In the genomic region with DNA sequence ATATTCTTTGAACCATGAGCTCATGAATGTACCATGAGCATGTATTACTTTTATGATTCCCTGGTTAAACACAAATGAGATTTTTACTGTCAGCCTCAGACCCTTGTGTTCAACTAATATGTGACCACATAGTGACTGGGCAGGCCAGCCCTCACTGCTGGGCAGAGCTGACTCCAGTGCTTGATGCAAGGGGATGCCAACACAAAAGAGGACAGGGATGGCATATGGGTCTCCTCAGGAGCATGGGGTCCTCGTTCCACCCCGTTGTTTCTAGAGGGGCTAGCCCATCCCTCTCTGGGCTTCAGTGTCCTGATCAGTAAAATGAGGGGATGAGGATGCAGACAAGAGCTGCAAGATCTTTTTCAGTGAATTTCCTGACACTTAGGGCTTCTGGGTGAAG, we compare ENCODE assay signal across 17 cellular contexts.
"Had no signal": no experiment of that assay in that cellular context is flagged by ENCODE, and none has a peak within 500 bp of the region (broad histone marks: within the 10 kb centered on the region; RNA-seq: fewer than 3 reads in every experiment).

No MANE protein-coding gene starts in this region.

- H3K27me3 Mint-ChIP-seq: activated CD4-positive, alpha-beta memory T cell treated with anti-CD3 and anti-CD28 coated beads for 36 hours; activated CD8-positive, alpha-beta memory T cell treated with anti-CD3 and anti-CD28 coated beads, Interleukin-2, amount 10 ng/mL, durations not matched to agents 7 days and 5 days; activated naive CD4-positive, alpha-beta T cell treated with anti-CD3 and anti-CD28 coated beads, Interleukin-2, amount 50 U/mL, for 24 hours; dendritic cell treated with granulocyte-macrophage colony-stimulating factor and Interleukin-4, amounts not matched to agents 40 ng/mL and 50 ng/mL, for 4 days; stimulated activated memory B cell treated with anti-CD40 and anti-IgM and Interleukin-4, amounts not matched to agents 10 μg/mL and 1 μg/mL and 100 μg/mL, for 72 hours had no signal

- H3K27me3 ChIP-seq: body of pancreas, foreskin keratinocyte, thyroid gland, vagina had no signal

- H3K4me3 ChIP-seq: body of pancreas, thyroid gland, vagina had no signal

- H3K4me3 Mint-ChIP-seq: activated CD4-positive, alpha-beta memory T cell treated with anti-CD3 and anti-CD28 coated beads for 36 hours; activated CD8-positive, alpha-beta memory T cell treated with anti-CD3 and anti-CD28 coated beads, Interleukin-2, amount 10 ng/mL, durations not matched to agents 7 days and 5 days; activated naive CD4-positive, alpha-beta T cell treated with anti-CD3 and anti-CD28 coated beads, Interleukin-2, amount 50 U/mL, for 24 hours; dendritic cell treated with granulocyte-macrophage colony-stimulating factor and Interleukin-4, amounts not matched to agents 40 ng/mL and 50 ng/mL, for 4 days; stimulated activated memory B cell treated with anti-CD40 and anti-IgM and Interleukin-4, amounts not matched to agents 10 μg/mL and 1 μg/mL and 100 μg/mL, for 72 hours had no signal

- H3K9ac ChIP-seq: parathyroid adenoma had no signal

- H2AFZ ChIP-seq: parathyroid adenoma had no signal

- DNase-seq: activated CD4-positive, alpha-beta memory T cell treated with anti-CD3 and anti-CD28 coated beads for 36 hours; activated CD4-positive, alpha-beta T cell treated with anti-CD3 and anti-CD28 coated beads for 1 hour; activated CD8-positive, alpha-beta memory T cell treated with anti-CD3 and anti-CD28 coated beads, Interleukin-2, amount 10 ng/mL, durations not matched to agents 7 days and 5 days; activated T-cell treated with anti-CD3 and anti-CD28 coated beads, Interleukin-2, amount 50 U/mL, for 1 hour; body of pancreas; effector memory CD4-positive, alpha-beta T cell; head of caudate nucleus; midbrain; T-helper 9 cell; thyroid gland had no signal

- H3K27ac ChIP-seq: body of pancreas, foreskin keratinocyte, parathyroid adenoma, thyroid gland, vagina had no signal

- H3K9me3 ChIP-seq: body of pancreas, thyroid gland, vagina had no signal

- H3K4me1 Mint-ChIP-seq: activated naive CD4-positive, alpha-beta T cell treated with anti-CD3 and anti-CD28 coated beads, Interleukin-2, amount 50 U/mL, for 24 hours had no signal

- ATAC-seq: activated CD8-positive, alpha-beta memory T cell treated with anti-CD3 and anti-CD28 coated beads, Interleukin-2, amount 10 ng/mL, durations not matched to agents 7 days and 5 days; body of pancreas had no signal

- H3K27ac Mint-ChIP-seq: activated CD4-positive, alpha-beta memory T cell treated with anti-CD3 and anti-CD28 coated beads for 36 hours; activated CD8-positive, alpha-beta memory T cell treated with anti-CD3 and anti-CD28 coated beads, Interleukin-2, amount 10 ng/mL, durations not matched to agents 7 days and 5 days; activated naive CD4-positive, alpha-beta T cell treated with anti-CD3 and anti-CD28 coated beads, Interleukin-2, amount 50 U/mL, for 24 hours; activated T-helper 2 cell treated with anti-CD3 and anti-CD28 coated beads, Interferon-gamma antibody, Interleukin-2, Interleukin-4, amounts not matched to agents 10 μg/mL and 5 μg/mL and 100 μg/mL, durations not matched to agents 14 hours and 24 hours and 36 hours; dendritic cell treated with granulocyte-macrophage colony-stimulating factor and Interleukin-4, amounts not matched to agents 40 ng/mL and 50 ng/mL, for 4 days; stimulated activated memory B cell treated with anti-CD40 and anti-IgM and Interleukin-4, amounts not matched to agents 10 μg/mL and 1 μg/mL and 100 μg/mL, for 72 hours had no signal

- H3K4me1 ChIP-seq: body of pancreas, foreskin keratinocyte, parathyroid adenoma, thyroid gland, vagina had no signal

- H3K9me3 Mint-ChIP-seq: activated CD4-positive, alpha-beta memory T cell treated with anti-CD3 and anti-CD28 coated beads for 36 hours; activated naive CD4-positive, alpha-beta T cell treated with anti-CD3 and anti-CD28 coated beads, Interleukin-2, amount 50 U/mL, for 24 hours; activated T-helper 2 cell treated with anti-CD3 and anti-CD28 coated beads, Interferon-gamma antibody, Interleukin-2, Interleukin-4, amounts not matched to agents 10 μg/mL and 5 μg/mL and 100 μg/mL, durations not matched to agents 14 hours and 24 hours and 36 hours; dendritic cell treated with granulocyte-macrophage colony-stimulating factor and Interleukin-4, amounts not matched to agents 40 ng/mL and 50 ng/mL, for 4 days; stimulated activated memory B cell treated with anti-CD40 and anti-IgM and Interleukin-4, amounts not matched to agents 10 μg/mL and 1 μg/mL and 100 μg/mL, for 72 hours had no signal
